In the genomic region with DNA sequence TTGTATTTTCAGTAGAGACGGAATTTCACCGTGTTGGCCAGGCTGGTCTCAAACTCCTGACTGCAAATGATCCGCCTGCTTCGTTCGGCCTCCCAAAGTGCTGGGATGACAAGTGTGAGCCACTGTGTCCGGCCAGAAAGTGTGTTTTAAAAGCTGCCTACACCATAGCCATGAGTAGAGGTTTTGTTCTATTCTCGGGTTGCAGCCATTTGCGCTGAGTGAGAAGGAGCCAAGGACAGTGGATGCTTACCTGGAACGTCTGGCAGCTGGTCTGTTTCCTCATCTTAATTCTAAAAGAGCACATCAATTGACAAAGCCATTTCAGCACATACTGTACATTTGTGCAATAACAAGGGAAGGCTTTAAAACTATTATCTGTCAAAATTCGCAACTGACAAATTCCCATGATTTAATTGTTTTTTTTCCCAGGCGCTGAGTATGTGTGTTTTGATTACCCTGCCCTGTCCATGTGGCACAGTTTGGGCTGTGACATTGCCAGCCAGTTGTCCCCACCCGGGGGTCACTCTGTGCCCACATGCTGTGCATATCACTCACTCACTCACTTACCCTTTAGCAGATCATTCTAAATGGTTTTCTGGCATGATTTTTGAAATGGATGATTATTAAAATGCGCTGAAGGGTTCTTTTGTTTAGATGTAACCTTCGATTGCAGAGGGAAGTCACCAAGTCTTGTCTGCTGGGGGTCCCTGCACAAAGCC, we compare ENCODE assay signal across 25 cellular contexts.
"Had no signal": no experiment of that assay in that cellular context is flagged by ENCODE, and none has a peak within 500 bp of the region (broad histone marks: within the 10 kb centered on the region; RNA-seq: fewer than 3 reads in every experiment).

No MANE protein-coding gene starts in this region.

- H2AFZ ChIP-seq: PC-9 had no signal

- H3K4me3 Mint-ChIP-seq: IgD-negative memory B cell had no signal

- DNase-seq: MV-4-11, NCI-H1048, NCI-H1105, NCI-H1417, NCI-H1436 treated with DMSO at 0.1 percent for 48 hours, NCI-H1694, NCI-H187 treated with DMSO at 0.1 percent for 48 hours, NCI-H2029 treated with DMSO at 0.1 percent for 48 hours, NCI-H2171, NCI-H226, NCI-H446, NCI-H510A, NCI-H524 treated with DMSO at 0.1 percent for 48 hours, NCI-H69, NCI-H774, OCI-M1, PC-9, Peyer's patch, SHP77 treated with DMSO at 0.1 percent for 48 hours, SJCRH30 had no signal

- H3K36me3 ChIP-seq: Peyer's patch, SJCRH30 had no signal

- H3K27ac ChIP-seq: HL-60, PC-9, Peyer's patch, SJCRH30 had no signal

- H3K4me2 ChIP-seq: PC-9 had no signal

- H3K4me3 ChIP-seq: K562, PC-9, Peyer's patch, SJCRH30 had no signal

- ATAC-seq: K562, Right ventricle myocardium inferior, SK-N-SH treated with all-trans-retinoic acid at 6 μM for 48 hours had no signal

- H3K27me3 Mint-ChIP-seq: IgD-negative memory B cell had no signal

- H3K9me3 ChIP-seq: Peyer's patch, SJCRH30 had no signal

- H3K27me3 ChIP-seq: Peyer's patch, SJCRH30 had no signal

- H3K9me3 Mint-ChIP-seq: IgD-negative memory B cell had no signal

- H3K4me1 ChIP-seq: Peyer's patch, SJCRH30 had no signal
